14 cellular contexts compared by ENCODE assay signal in the genomic region with DNA sequence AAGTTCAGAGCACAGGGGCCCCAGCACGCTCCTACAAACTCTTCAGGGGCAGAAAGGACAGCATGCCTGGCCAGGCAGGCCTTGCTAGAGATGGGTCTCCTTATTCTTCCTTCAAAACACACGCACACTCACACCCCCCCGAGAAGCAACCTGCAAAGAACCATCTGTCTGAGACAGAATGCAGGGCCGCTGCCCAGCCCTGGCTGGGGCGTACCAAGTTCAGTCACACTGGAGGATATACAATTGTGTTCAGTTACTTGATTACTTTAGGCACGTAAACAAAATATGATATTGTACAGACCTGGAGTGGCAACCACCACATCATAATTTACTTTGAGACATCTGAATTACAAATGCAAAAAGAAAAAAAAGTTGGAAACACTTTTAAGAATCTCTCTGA. TPM values are rescaled to one million over a fixed set of nuclear protein-coding genes. Genes with fewer than 3 reads are reported as not detected.
DNase-seq lines count a peak whose midpoint lies in the region; ATAC-seq and TF ChIP-seq lines count a peak whose summit lies in the region.
"Had no signal": no experiment of that assay in that cellular context is flagged by ENCODE, and none has a peak within 500 bp of the region (broad histone marks: within the 10 kb centered on the region; RNA-seq: fewer than 3 reads in every experiment).

No MANE protein-coding gene starts in this region.

- CTCF ChIA-PET in RWPE1 (lab: Yijun Ruan, JAX): no interaction called here

- H3K4me2 ChIP-seq in DOHH2 (ENCODE audit: low read length): 0 out of 2 replicates have a peak overlapping the region, but pooled peaks have one; percentile 72

- no peak for TF ChIP-seq POLR2A in gastroesophageal sphincter (IDR thresholded peaks at IDR 0.05)

- peaks cover 20% of the 10 kb centered on the region for H3F3A ChIP-seq in DOHH2 (ENCODE audit: control insufficient read depth, insufficient read depth)

- H3K27me3 ChIP-seq in DOHH2 (ENCODE audit: control insufficient read depth, low read length) (no peaks in the 10 kb centered on the region), gastroesophageal sphincter (no peaks in the 10 kb centered on the region)

- H3K9me3 Mint-ChIP-seq in stimulated activated effector memory CD8-positive, alpha-beta T cell treated with anti-CD3 and anti-CD28 coated beads, Interleukin-12 subunit alpha, Interleukin-12 subunit beta, amount 100 ng/mL, for 72 hours: no peaks in the 10 kb centered on the region
- H3K9me3 Mint-ChIP-seq: T-helper 1 cell treated with Interleukin-12 subunit alpha and Interleukin-12 subunit beta and Interleukin-4 antibody, amounts not matched to agents 30 μg/mL and 1 μg/mL, for 36 hours had no signal

- H3K27ac ChIP-seq in DOHH2 (ENCODE audit: low read depth, low read length) (no peak overlapping the region), RWPE1 (peak overlapping the region; percentile 91; the same call in 1 of the 2 replicates), gastroesophageal sphincter (peak overlapping the region in 3 of 4 donors; percentile 90 to 93 (median 92))

- H3K9me3 ChIP-seq in DOHH2 (ENCODE audit: control insufficient read depth, insufficient read depth, low read length) (no peaks in the 10 kb centered on the region), gastroesophageal sphincter (no peaks in the 10 kb centered on the region)

- peaks cover 51% of the 10 kb centered on the region for H3K36me3 Mint-ChIP-seq in stimulated activated effector memory CD8-positive, alpha-beta T cell treated with anti-CD3 and anti-CD28 coated beads, Interleukin-12 subunit alpha, Interleukin-12 subunit beta, amount 100 ng/mL, for 72 hours

- no peaks in the 10 kb centered on the region for H3K9me2 ChIP-seq in DOHH2 (replicated peaks; ENCODE audit: control insufficient read depth, low read length)

- H3K4me1 ChIP-seq in DOHH2 (ENCODE audit: control insufficient read depth, low read length): peaks cover 73% of the 10 kb centered on the region
- H3K4me1 ChIP-seq in gastroesophageal sphincter: peaks cover 34 to 99% (median 90%) of the 10 kb centered on the region in 3 donors

- POLR2A ChIA-PET in RWPE1 (lab: Yijun Ruan, JAX; ENCODE audit: low non-redundant PET): no interaction called here

- peaks cover 35% of the 10 kb centered on the region for H4K20me1 ChIP-seq in DOHH2 (ENCODE audit: control insufficient read depth, insufficient read depth, low read depth, low read length)

- TF ChIP-seq EP300 in gastroesophageal sphincter (IDR thresholded peaks at IDR 0.05): no peak

- H3K36me3 ChIP-seq in DOHH2 (ENCODE audit: control insufficient read depth, low read length): peaks cover 35% of the 10 kb centered on the region
- H3K36me3 ChIP-seq in gastroesophageal sphincter: no peaks in the 10 kb centered on the region

- ATAC-seq in gastroesophageal sphincter (no peak), GM21381 (IDR thresholded peaks at IDR 0.05; ENCODE audit: unreplicated experiment) (no peak)
- no peak for ATAC-seq in stimulated activated effector memory CD8-positive, alpha-beta T cell treated with anti-CD3 and anti-CD28 coated beads, Interleukin-12 subunit alpha, Interleukin-12 subunit beta, amount 100 ng/mL, for 72 hours
- ATAC-seq: activated CD8-positive, alpha-beta T cell treated with anti-CD3 and anti-CD28 coated beads, Interleukin-2, amount 10 ng/mL, durations not matched to agents 7 days and 5 days had no signal

- DNase-seq in RWPE1 (ENCODE audit: low spot score) (no peak), NCI-H128 (lab: John Stamatoyannopoulos, UW; ENCODE audit: unreplicated experiment) (no peak), activated gamma-delta T cell (lab: John Stamatoyannopoulos, UW) (no peak), SW480 (ENCODE audit: low spot score) (no peak)
- DNase-seq in stimulated activated effector memory CD8-positive, alpha-beta T cell treated with anti-CD3 and anti-CD28 coated beads, Interleukin-12 subunit alpha, Interleukin-12 subunit beta, amount 100 ng/mL, for 72 hours (ENCODE audit: low spot score in 2 of 2): no peak
- DNase-seq: amniotic stem cell, Calu3, NCI-H2081 treated with DMSO at 0.1 percent for 48 hours, small intestine had no signal

- peak overlapping the region; percentile 90 for H3K27ac Mint-ChIP-seq in stimulated activated effector memory CD8-positive, alpha-beta T cell treated with anti-CD3 and anti-CD28 coated beads, Interleukin-12 subunit alpha, Interleukin-12 subunit beta, amount 100 ng/mL, for 72 hours
- H3K27ac Mint-ChIP-seq: activated CD8-positive, alpha-beta T cell treated with anti-CD3 and anti-CD28 coated beads, Interleukin-2, amount 10 ng/mL, durations not matched to agents 7 days and 5 days; T-helper 1 cell treated with Interleukin-12 subunit alpha and Interleukin-12 subunit beta and Interleukin-4 antibody, amounts not matched to agents 30 μg/mL and 1 μg/mL, for 36 hours had no signal

- TF ChIP-seq CTCF in DOHH2 (IDR thresholded peaks at IDR 0.05; ENCODE audit: low read depth, low read length, poor library complexity, severe bottlenecking) (no peak), RWPE1 (conservative IDR thresholded peaks at IDR 0.05; ENCODE audit: low read depth) (no peak), gastroesophageal sphincter (IDR thresholded peaks at IDR 0.05) (no peak)

- H3K79me2 ChIP-seq in DOHH2 (ENCODE audit: control insufficient read depth, low read length): peaks cover 100% of the 10 kb centered on the region

- H3K4me3 ChIP-seq in DOHH2 (ENCODE audit: low read length): no peak overlapping the region
- no peak overlapping the region for H3K4me3 ChIP-seq in gastroesophageal sphincter

- peaks cover 95% of the 10 kb centered on the region for H3K4me1 Mint-ChIP-seq in stimulated activated effector memory CD8-positive, alpha-beta T cell treated with anti-CD3 and anti-CD28 coated beads, Interleukin-12 subunit alpha, Interleukin-12 subunit beta, amount 100 ng/mL, for 72 hours

- 37 to 52% methylated on average over 3 to 5 of the region's 6 CpGs for WGBS in gastroesophageal sphincter (ENCODE audit: low coverage in 1 of 2), 2 donors

- peak overlapping the region; percentile 89 for H3K4me3 Mint-ChIP-seq in stimulated activated effector memory CD8-positive, alpha-beta T cell treated with anti-CD3 and anti-CD28 coated beads, Interleukin-12 subunit alpha, Interleukin-12 subunit beta, amount 100 ng/mL, for 72 hours
- H3K4me3 Mint-ChIP-seq: activated CD8-positive, alpha-beta T cell treated with anti-CD3 and anti-CD28 coated beads, Interleukin-2, amount 10 ng/mL, durations not matched to agents 7 days and 5 days; T-helper 1 cell treated with Interleukin-12 subunit alpha and Interleukin-12 subunit beta and Interleukin-4 antibody, amounts not matched to agents 30 μg/mL and 1 μg/mL, for 36 hours had no signal

RNA-seq across cellular contexts. Expression of a gene that starts 5.7 kb away (rescaled TPM):
- 10 to 100 TPM; 24.5 to 33.0 (median 30.2) TPM for total RNA-seq in gastroesophageal sphincter

RNA-seq across cellular contexts. Expression of a gene that starts 53.2 kb away (rescaled TPM):
- total RNA-seq in gastroesophageal sphincter: 10 to 100 TPM in 3 of 4 donors, 1 to 10 TPM in 1; 9.1 to 18.6 (median 10.5) TPM
